Comparison of ENCODE assay signal across 26 cellular contexts in the genomic region with DNA sequence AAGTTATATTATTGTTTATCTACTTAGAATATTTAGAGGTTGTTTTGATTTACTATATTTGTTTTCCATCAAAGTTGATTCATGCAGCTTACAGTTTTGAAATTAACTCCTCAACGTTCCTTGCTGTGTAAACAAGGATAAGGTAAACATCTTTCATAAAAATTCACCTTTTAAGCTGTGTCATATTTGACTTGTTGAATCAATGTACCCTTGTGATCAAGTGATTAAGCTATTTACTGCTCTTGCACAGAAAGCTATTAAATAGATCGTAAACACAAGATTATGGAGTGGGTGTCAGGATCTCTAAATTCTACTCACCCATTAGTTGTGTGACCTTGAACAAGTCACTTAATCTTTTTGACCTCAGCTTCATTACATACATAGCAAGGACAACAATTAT.
"Had no signal": no experiment of that assay in that cellular context is flagged by ENCODE, and none has a peak within 500 bp of the region (broad histone marks: within the 10 kb centered on the region; RNA-seq: fewer than 3 reads in every experiment).

No MANE protein-coding gene starts in this region.

- H3K9me3 ChIP-seq: adrenal gland, body of pancreas, gastrocnemius medialis, left ventricle myocardium inferior, uterus had no signal

- H3K4me1 ChIP-seq: adrenal gland, body of pancreas, gastrocnemius medialis, left ventricle myocardium inferior, uterus had no signal

- H3K4me3 ChIP-seq: adrenal gland, body of pancreas, gastrocnemius medialis, left ventricle myocardium inferior, lung, skin epidermis, uterus had no signal

- H3K27me3 ChIP-seq: adrenal gland, body of pancreas, gastrocnemius medialis, uterus had no signal

- FAIRE-seq: islet of Langerhans had no signal

- H3K27ac ChIP-seq: adrenal gland, body of pancreas, gastrocnemius medialis, left ventricle myocardium inferior, skin epidermis, uterus had no signal

- H3K36me3 ChIP-seq: adrenal gland, gastrocnemius medialis, left ventricle myocardium inferior, uterus had no signal

- DNase-seq: activated CD4-positive, alpha-beta memory T cell treated with anti-CD3 and anti-CD28 coated beads for 36 hours; activated CD4-positive, alpha-beta T cell treated with anti-CD3 and anti-CD28 coated beads, Interleukin-2, amount 10 ng/mL, durations not matched to agents 24 days and 14 days; activated CD4-positive, CD25-positive, alpha-beta regulatory T cell treated with anti-CD3 and anti-CD28 coated beads, Interleukin-2, amount 50 U/mL, for 72 hours; activated CD8-positive, alpha-beta memory T cell treated with anti-CD3 and anti-CD28 coated beads, Interleukin-2, amount 50 U/mL, for 4 hours; activated effector memory CD4-positive, alpha-beta T cell treated with anti-CD3 and anti-CD28 coated beads, Interleukin-2, amount 50 U/mL, for 16 hours; activated naive CD4-positive, alpha-beta T cell treated with anti-CD3 and anti-CD28 coated beads for 36 hours; activated naive CD8-positive, alpha-beta T cell treated with anti-CD3 and anti-CD28 coated beads for 36 hours; activated T-cell treated with anti-CD3 and anti-CD28 coated beads, Interleukin-2, amount 50 U/mL, for 1 hour; adrenal gland; aorta; body of pancreas; dermis blood vessel endothelial cell; effector CD8-positive, alpha-beta T cell; gastrocnemius medialis; glutamatergic neuron; left ventricle myocardium inferior; mesendoderm; retina; stimulated activated CD4-positive, alpha-beta T cell treated with anti-CD3 and anti-CD28 coated beads, Interleukin-4, amount 100 ng/mL, for 24 hours; uterus had no signal

- ATAC-seq: body of pancreas; gastrocnemius medialis; natural killer cell treated with Interleukin-12 subunit alpha and Interleukin-12 subunit beta and Interleukin-15 and Interleukin-18, amount 100 ng/mL, for 72 hours; sciatic nerve; stimulated activated effector memory CD8-positive, alpha-beta T cell treated with anti-CD3 and anti-CD28 coated beads, Interleukin-12 subunit alpha, Interleukin-12 subunit beta, amount 100 ng/mL, for 72 hours had no signal
